In the genomic region with DNA sequence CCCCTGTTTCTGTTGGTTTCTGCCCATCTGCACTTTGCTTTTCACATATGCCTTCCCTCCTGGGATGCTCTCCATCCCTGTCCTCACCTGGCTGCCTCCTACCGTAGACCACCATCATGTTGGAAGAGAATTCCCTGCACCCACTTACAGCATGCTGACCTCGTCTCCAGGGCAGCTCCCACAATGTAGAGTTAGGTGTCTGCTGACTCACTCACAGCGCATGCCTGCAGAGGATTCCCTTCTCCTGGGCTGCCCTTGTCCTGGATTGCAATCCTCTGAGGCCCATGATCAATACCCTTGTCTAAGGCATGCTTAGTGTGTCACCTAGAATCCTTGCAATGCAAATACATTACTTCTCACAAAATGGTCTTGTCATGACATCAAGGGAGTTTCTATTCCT, we compare ENCODE assay signal across 19 cellular contexts. TPM values are rescaled to one million over a fixed set of nuclear protein-coding genes. Genes with fewer than 3 reads are reported as not detected.
DNase-seq lines count a peak whose midpoint lies in the region; ATAC-seq and TF ChIP-seq lines count a peak whose summit lies in the region.
"Had no signal": no experiment of that assay in that cellular context is flagged by ENCODE, and none has a peak within 500 bp of the region (broad histone marks: within the 10 kb centered on the region; RNA-seq: fewer than 3 reads in every experiment).

No MANE protein-coding gene starts in this region.

- H2BK15ac ChIP-seq in mesendoderm (replicated peaks; ENCODE audit: low read depth): no peak overlapping the region

- H3K79me2 ChIP-seq in mesendoderm (ENCODE audit: control insufficient read depth, insufficient read depth, low read length): no peaks in the 10 kb centered on the region

- H3K27ac ChIP-seq in mesendoderm (ENCODE audit: low read depth, low read length) (no peak overlapping the region), gastroesophageal sphincter (no peak overlapping the region), right cardiac atrium (ENCODE audit: low read length) (no peak overlapping the region)
- H3K27ac ChIP-seq: BLaER1 had no signal

- DNase-seq in stimulated activated naive CD8-positive, alpha-beta T cell treated with anti-CD3 and anti-CD28 coated beads, Interleukin-15, amount 100 ng/mL, for 72 hours: no peak
- DNase-seq in stimulated activated naive CD8-positive, alpha-beta T cell treated with anti-CD3 and anti-CD28 coated beads, Interleukin-15, Interleukin-2, amounts not matched to agents 100 U/mL and 50 U/mL, for 24 hours: no peak
- DNase-seq in epithelial cell of esophagus (ENCODE audit: low read depth): peak; percentile 43
- DNase-seq in mesendoderm: peak; percentile 71
- DNase-seq in SHP77 (lab: John Stamatoyannopoulos, UW): no peak
- DNase-seq in right cardiac atrium: no peak
- DNase-seq: 8988T; CD4-positive, alpha-beta memory T cell; DMS153; DMS79 treated with DMSO at 0.1 percent for 48 hours; GF-D8; H9 had no signal

- H3K27me3 ChIP-seq in mesendoderm (ENCODE audit: insufficient read depth, low read length, poor library complexity): no peaks in the 10 kb centered on the region
- H3K27me3 ChIP-seq in gastroesophageal sphincter: no peaks in the 10 kb centered on the region
- no peaks in the 10 kb centered on the region for H3K27me3 ChIP-seq in right cardiac atrium (ENCODE audit: control insufficient read depth, insufficient read depth)
- H3K27me3 ChIP-seq: BLaER1 had no signal

- H3K4ac ChIP-seq in mesendoderm (ENCODE audit: low read depth, low read length): no peak overlapping the region

- no peak overlapping the region for H3K9ac ChIP-seq in mesendoderm (ENCODE audit: low read length)
- H3K9ac ChIP-seq: BLaER1 had no signal

- no peak overlapping the region for H4K8ac ChIP-seq in mesendoderm (ENCODE audit: low read depth, low read length)

- H3K4me2 ChIP-seq in mesendoderm (ENCODE audit: low read length): no peak overlapping the region
- H3K4me2 ChIP-seq: BLaER1 had no signal

- H2AK5ac ChIP-seq in mesendoderm (ENCODE audit: low read length): no peak overlapping the region

- no peak for TF ChIP-seq EP300 in gastroesophageal sphincter (IDR thresholded peaks at IDR 0.05)

- TF ChIP-seq CTCF in epithelial cell of esophagus (IDR thresholded peaks at IDR 0.05; ENCODE audit: insufficient read depth, low read depth, low read length, missing control alignments) (no peak), gastroesophageal sphincter (IDR thresholded peaks at IDR 0.05) (no peak)

- H3K4me1 ChIP-seq in mesendoderm (ENCODE audit: control insufficient read depth, low read depth, low read length) (no peaks in the 10 kb centered on the region), gastroesophageal sphincter (peaks cover 0 to 8% (median 0%) of the 10 kb centered on the region in 3 donors), right cardiac atrium (ENCODE audit: control insufficient read depth, insufficient read depth, low read length) (no peaks in the 10 kb centered on the region)
- H3K4me1 ChIP-seq: BLaER1 had no signal

- WGBS in mesendoderm (ENCODE audit: extremely low coverage, insufficient coverage, low lambda C conversion rate): no CpG with 5 or more reads among the region's 3 CpGs
- WGBS in gastroesophageal sphincter (ENCODE audit: low coverage in 1 of 2), 2 donors: 76% methylated on average over 3 of the region's 3 CpGs; no CpG with 5 or more reads in 1 of the 2 donors
- 73% methylated on average over 3 of the region's 3 CpGs for WGBS in right cardiac atrium

- peak; percentile 19 for ATAC-seq in stimulated activated naive CD8-positive, alpha-beta T cell treated with anti-CD3 and anti-CD28 coated beads, Interleukin-15, amount 100 ng/mL, for 72 hours
- ATAC-seq in stimulated activated naive CD8-positive, alpha-beta T cell treated with anti-CD3 and anti-CD28 coated beads, Interleukin-15, Interleukin-2, amounts not matched to agents 100 U/mL and 50 U/mL, for 24 hours: no peak
- ATAC-seq in gastroesophageal sphincter (no peak), right cardiac atrium (no peak)
- ATAC-seq: HepG2 had no signal

- H3K4me3 Mint-ChIP-seq in stimulated activated naive CD8-positive, alpha-beta T cell treated with anti-CD3 and anti-CD28 coated beads, Interleukin-15, amount 100 ng/mL, for 72 hours: no peak overlapping the region
- H3K4me3 Mint-ChIP-seq: CD14-positive monocyte; CD4-positive, alpha-beta memory T cell; H9 had no signal

- H4K5ac ChIP-seq in mesendoderm (ENCODE audit: low read length): no peak overlapping the region

- peaks cover 7% of the 10 kb centered on the region for H3K4me1 Mint-ChIP-seq in stimulated activated naive CD8-positive, alpha-beta T cell treated with anti-CD3 and anti-CD28 coated beads, Interleukin-15, amount 100 ng/mL, for 72 hours
- H3K4me1 Mint-ChIP-seq: CD4-positive, alpha-beta memory T cell had no signal

- H3K9me3 ChIP-seq in gastroesophageal sphincter (no peaks in the 10 kb centered on the region), right cardiac atrium (ENCODE audit: control insufficient read depth, low read length) (no peaks in the 10 kb centered on the region)
- H3K9me3 ChIP-seq: BLaER1 had no signal

- H2BK120ac ChIP-seq in mesendoderm (ENCODE audit: low read depth, low read length): no peak overlapping the region

- H2BK5ac ChIP-seq in mesendoderm (ENCODE audit: low read length): no peak overlapping the region

- peaks cover 0 to 6% of the 10 kb centered on the region in 2 donors for H3K9me3 Mint-ChIP-seq in stimulated activated naive CD8-positive, alpha-beta T cell treated with anti-CD3 and anti-CD28 coated beads, Interleukin-15, amount 100 ng/mL, for 72 hours
- H3K9me3 Mint-ChIP-seq: H9 had no signal

- intact Hi-C loops in right cardiac atrium (cut with DNase I): no loop called here

- H3K36me3 ChIP-seq in mesendoderm (ENCODE audit: control insufficient read depth, insufficient read depth, low read length) (no peaks in the 10 kb centered on the region), gastroesophageal sphincter (no peaks in the 10 kb centered on the region)
- H3K36me3 ChIP-seq: BLaER1 had no signal

- H3K27me3 Mint-ChIP-seq in stimulated activated naive CD8-positive, alpha-beta T cell treated with anti-CD3 and anti-CD28 coated beads, Interleukin-15, amount 100 ng/mL, for 72 hours: peaks cover 25% of the 10 kb centered on the region

- no peaks in the 10 kb centered on the region for H3K79me1 ChIP-seq in mesendoderm (ENCODE audit: low read length)

- H3K18ac ChIP-seq in mesendoderm (ENCODE audit: low read length): no peak overlapping the region

- no peak overlapping the region for H3K56ac ChIP-seq in mesendoderm (ENCODE audit: low read length)

- no peak overlapping the region for H3K27ac Mint-ChIP-seq in stimulated activated naive CD8-positive, alpha-beta T cell treated with anti-CD3 and anti-CD28 coated beads, Interleukin-15, amount 100 ng/mL, for 72 hours
- H3K27ac Mint-ChIP-seq: CD14-positive monocyte; CD4-positive, alpha-beta memory T cell; H9 had no signal

- H3K4me3 ChIP-seq in epithelial cell of esophagus (ENCODE audit: low read length) (no peak overlapping the region), mesendoderm (ENCODE audit: low read length) (no peak overlapping the region), gastroesophageal sphincter (no peak overlapping the region), right cardiac atrium (ENCODE audit: low read length) (no peak overlapping the region)
- H3K4me3 ChIP-seq: BLaER1 had no signal

- no peak overlapping the region for H3K23ac ChIP-seq in mesendoderm (ENCODE audit: low read length)

- no peak for TF ChIP-seq POLR2A in gastroesophageal sphincter (IDR thresholded peaks at IDR 0.05)

RNA-seq across cellular contexts. Expression of a gene that starts 43.6 kb away (rescaled TPM):
- not detected for polyA plus RNA-seq in mesendoderm (2013, experiment 1 of 2)
- polyA plus RNA-seq in mesendoderm (2013, experiment 2 of 2): not detected
- total RNA-seq in gastroesophageal sphincter: not detected
- total RNA-seq in right cardiac atrium: not detected
- not detected for polyA plus RNA-seq in right cardiac atrium
- total RNA-seq: A673; CD4-positive, alpha-beta memory T cell; H1; H9; HepG2 had no signal
- polyA plus RNA-seq: AG04450; CD14-positive monocyte; CD4-positive, alpha-beta memory T cell; HepG2 had no signal

Comparison
In these comparisons a context has a peak if more than half of its experiments do, and no peak if none do; other contexts are left out.
1. DNase-seq: peak in epithelial cell of esophagus (single experiment) and mesendoderm (single experiment); none in stimulated activated naive CD8-positive, alpha-beta T cell treated with anti-CD3 and anti-CD28 coated beads, Interleukin-15, amount 100 ng/mL, for 72 hours (0 of 2), stimulated activated naive CD8-positive, alpha-beta T cell treated with anti-CD3 and anti-CD28 coated beads, Interleukin-15, Interleukin-2, amounts not matched to agents 100 U/mL and 50 U/mL, for 24 hours (single experiment), SHP77 (0 of 2) and right cardiac atrium (0 of 3).